In the genomic region with DNA sequence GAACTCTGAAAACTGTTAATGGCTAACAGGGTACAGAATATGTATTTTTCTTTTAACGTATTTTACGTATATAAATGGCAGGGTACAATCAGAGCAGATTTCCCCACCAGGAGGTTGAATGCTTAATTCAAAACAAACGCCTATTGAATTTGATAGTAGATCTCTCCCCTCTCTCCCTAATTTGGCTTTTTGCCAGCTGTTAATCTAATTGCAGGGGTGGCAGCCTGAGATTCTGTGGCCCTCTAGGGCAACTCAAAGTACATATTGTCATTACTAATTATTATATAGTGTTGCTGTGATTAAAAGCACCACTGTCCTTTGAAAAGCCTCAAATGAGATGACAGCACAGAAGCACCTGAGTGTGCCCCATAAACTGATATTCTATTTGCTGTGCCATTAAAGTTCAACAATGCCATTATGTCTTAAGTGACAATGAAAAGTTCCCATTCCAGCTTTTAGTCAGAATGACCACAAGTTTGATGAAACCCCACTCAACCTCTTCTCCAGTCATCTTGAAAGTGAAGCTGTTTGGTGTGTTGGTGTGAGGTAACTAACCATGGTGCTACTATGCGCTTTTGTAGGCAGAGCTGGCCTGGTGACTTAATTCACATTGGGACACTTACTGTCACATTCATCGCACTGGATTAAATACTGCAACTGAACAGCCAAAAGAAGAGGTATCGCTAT, we compare ENCODE assay signal across 8 cellular contexts.
DNase-seq lines count a peak whose midpoint lies in the region; ATAC-seq and TF ChIP-seq lines count a peak whose summit lies in the region.

No MANE protein-coding gene starts in this region.

- H3K36me3 ChIP-seq in effector memory CD4-positive, alpha-beta T cell (ENCODE audit: control insufficient read depth, insufficient read depth, low read length), result no peaks in the 10 kb centered on the region
- H3K36me3 ChIP-seq in vagina, result no peaks in the 10 kb centered on the region

- H3K9me3 Mint-ChIP-seq in activated CD4-positive, alpha-beta T cell treated with anti-CD3 and anti-CD28 coated beads for 36 hours (ENCODE audit: low read depth), result no peaks in the 10 kb centered on the region

- H3K27me3 Mint-ChIP-seq in activated CD4-positive, alpha-beta T cell treated with anti-CD3 and anti-CD28 coated beads for 36 hours, result peaks cover 38% of the 10 kb centered on the region

- H3K4me1 Mint-ChIP-seq in activated CD4-positive, alpha-beta T cell treated with anti-CD3 and anti-CD28 coated beads for 36 hours, result peaks cover 34% of the 10 kb centered on the region

- TF ChIP-seq CTCF in vagina (IDR thresholded peaks at IDR 0.05), result no peak

- H3K4me1 ChIP-seq in effector memory CD4-positive, alpha-beta T cell (ENCODE audit: control insufficient read depth, insufficient read depth, low read length, poor library complexity, severe bottlenecking), result peaks cover 17% of the 10 kb centered on the region
- no peaks in the 10 kb centered on the region for H3K4me1 ChIP-seq in vagina

- no peak for TF ChIP-seq POLR2A in vagina (IDR thresholded peaks at IDR 0.05)

- intact Hi-C loops in activated CD4-positive, alpha-beta T cell treated with anti-CD3 and anti-CD28 coated beads for 36 hours (cut with DNase I, micrococcal nuclease), result loop anchor here (1.0 to 5.0 kb wide), 17 partner anchors 121 to 1436 kb away; a partner anchor contains a TSS
- intact Hi-C loops in vagina (cut with DNase I), result no loop called here

- CTCF ChIA-PET in activated CD4-positive, alpha-beta T cell treated with anti-CD3 and anti-CD28 coated beads for 36 hours (lab: Charles Lee), result interaction anchor here (0.7 to 1.6 kb wide), 4 partner anchors 17 to 545 kb away, joined by 3 read pairs; no protein-coding TSS in a partner anchor

- H3K27ac Mint-ChIP-seq in activated CD4-positive, alpha-beta T cell treated with anti-CD3 and anti-CD28 coated beads for 36 hours, result peak overlapping the region; percentile 55

- POLR2A ChIA-PET in activated CD4-positive, alpha-beta T cell treated with anti-CD3 and anti-CD28 coated beads for 36 hours (lab: Charles Lee), result interaction anchor here (0.6 to 1.9 kb wide), 3 partner anchors 121 to 247 kb away, joined by 3 to 4 read pairs (median 3); no protein-coding TSS in a partner anchor

- no peaks in the 10 kb centered on the region for H3K36me3 Mint-ChIP-seq in activated CD4-positive, alpha-beta T cell treated with anti-CD3 and anti-CD28 coated beads for 36 hours (ENCODE audit: low read depth)

- peak overlapping the region; percentile 13 for H3K4me3 Mint-ChIP-seq in activated CD4-positive, alpha-beta T cell treated with anti-CD3 and anti-CD28 coated beads for 36 hours

- peak overlapping the region; percentile 48 for H3K4me3 ChIP-seq in effector memory CD4-positive, alpha-beta T cell (ENCODE audit: insufficient read depth, low read depth, low read length, poor library complexity, severe bottlenecking)
- no peak overlapping the region for H3K4me3 ChIP-seq in vagina

- peak overlapping the region; percentile 63 for H3K27ac ChIP-seq in effector memory CD4-positive, alpha-beta T cell (ENCODE audit: insufficient read depth, low read length, poor library complexity, severe bottlenecking)
- no peak overlapping the region for H3K27ac ChIP-seq in vagina

- H3K9me3 ChIP-seq in effector memory CD4-positive, alpha-beta T cell (ENCODE audit: control insufficient read depth, low read length), result no peaks in the 10 kb centered on the region
- no peaks in the 10 kb centered on the region for H3K9me3 ChIP-seq in vagina

- no peaks in the 10 kb centered on the region for H3K27me3 ChIP-seq in effector memory CD4-positive, alpha-beta T cell (replicated peaks; ENCODE audit: control insufficient read depth, insufficient read depth, low read length, poor library complexity, severe bottlenecking)
- H3K27me3 ChIP-seq in vagina, result no peaks in the 10 kb centered on the region

- peak; percentile 76 for ATAC-seq in activated CD4-positive, alpha-beta T cell treated with anti-CD3 and anti-CD28 coated beads for 36 hours
- ATAC-seq in HG02623 (IDR thresholded peaks at IDR 0.05; ENCODE audit: unreplicated experiment), result peak; percentile 44

- peak; percentile 67 for DNase-seq in activated CD4-positive, alpha-beta T cell treated with anti-CD3 and anti-CD28 coated beads for 36 hours
- DNase-seq in activated CD4-positive, alpha-beta T cell treated with anti-CD3 and anti-CD28 coated beads, Interleukin-2, amount 50 U/mL, for 1 hour, result no peak
- DNase-seq in NCI-H1417 treated with DMSO at 0.1 percent for 48 hours (lab: John Stamatoyannopoulos, UW), result peak; percentile 99
- DNase-seq in effector memory CD4-positive, alpha-beta T cell, result no peak
- no peak for DNase-seq in vagina (ENCODE audit: extremely low spot score in 2 of 2)
- DNase-seq in iPS-NIHi7 (ENCODE audit: extremely low spot score), result no peak
- no peak for DNase-seq in NK-92 (lab: John Stamatoyannopoulos, UW; ENCODE audit: unreplicated experiment)

Comparison
In these comparisons a context has a peak if more than half of its experiments do, and no peak if none do; other contexts are left out.
1. DNase-seq: peak in activated CD4-positive, alpha-beta T cell treated with anti-CD3 and anti-CD28 coated beads for 36 hours (single experiment) and NCI-H1417 treated with DMSO at 0.1 percent for 48 hours (single experiment); none in activated CD4-positive, alpha-beta T cell treated with anti-CD3 and anti-CD28 coated beads, Interleukin-2, amount 50 U/mL, for 1 hour (single experiment), effector memory CD4-positive, alpha-beta T cell (0 of 3), vagina (0 of 2), iPS-NIHi7 (single experiment) and NK-92 (single experiment).